Comparison of ENCODE assay signal across 8 cellular contexts in the genomic region with DNA sequence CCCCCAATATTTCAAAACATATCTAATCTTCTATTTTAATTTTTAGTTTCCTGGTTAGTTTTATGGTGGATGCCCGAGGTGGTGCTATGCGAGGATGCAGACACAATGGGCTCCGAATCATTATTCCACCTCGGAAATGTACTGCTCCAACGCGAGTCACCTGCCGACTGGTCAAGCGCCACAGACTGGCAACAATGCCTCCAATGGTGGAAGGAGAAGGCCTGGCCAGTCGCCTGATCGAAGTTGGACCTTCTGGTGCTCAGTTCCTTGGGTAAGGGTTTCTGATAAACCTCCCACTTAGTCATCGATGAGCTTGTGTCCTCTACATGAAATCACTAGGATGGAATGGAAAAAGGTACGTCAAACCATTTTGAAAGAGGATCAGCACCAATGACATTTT.
"Had no signal": no experiment of that assay in that cellular context is flagged by ENCODE, and none has a peak within 500 bp of the region (broad histone marks: within the 10 kb centered on the region; RNA-seq: fewer than 3 reads in every experiment).

No MANE protein-coding gene starts in this region.

- DNase-seq: KBM-7, KG1 had no signal

- H3K4me3 Mint-ChIP-seq: IgD-negative memory B cell had no signal

- H3K27ac Mint-ChIP-seq: IgD-negative memory B cell had no signal

- H3K9me3 Mint-ChIP-seq: IgD-negative memory B cell had no signal

- H3K4me3 ChIP-seq: K562 had no signal

- H3K4me2 ChIP-seq: KMS-11 had no signal

- FAIRE-seq: HepG2, HTR-8/SVneo, K562 had no signal

- H3K27ac ChIP-seq: HL-60, KMS-11 had no signal

- ATAC-seq: HepG2, K562 had no signal

- H3K4me1 Mint-ChIP-seq: IgD-negative memory B cell had no signal

- H3K36me3 Mint-ChIP-seq: IgD-negative memory B cell had no signal

- H3K9ac ChIP-seq: KMS-11 had no signal
